Comparison of ENCODE assay signal across 8 cellular contexts in the genomic region with DNA sequence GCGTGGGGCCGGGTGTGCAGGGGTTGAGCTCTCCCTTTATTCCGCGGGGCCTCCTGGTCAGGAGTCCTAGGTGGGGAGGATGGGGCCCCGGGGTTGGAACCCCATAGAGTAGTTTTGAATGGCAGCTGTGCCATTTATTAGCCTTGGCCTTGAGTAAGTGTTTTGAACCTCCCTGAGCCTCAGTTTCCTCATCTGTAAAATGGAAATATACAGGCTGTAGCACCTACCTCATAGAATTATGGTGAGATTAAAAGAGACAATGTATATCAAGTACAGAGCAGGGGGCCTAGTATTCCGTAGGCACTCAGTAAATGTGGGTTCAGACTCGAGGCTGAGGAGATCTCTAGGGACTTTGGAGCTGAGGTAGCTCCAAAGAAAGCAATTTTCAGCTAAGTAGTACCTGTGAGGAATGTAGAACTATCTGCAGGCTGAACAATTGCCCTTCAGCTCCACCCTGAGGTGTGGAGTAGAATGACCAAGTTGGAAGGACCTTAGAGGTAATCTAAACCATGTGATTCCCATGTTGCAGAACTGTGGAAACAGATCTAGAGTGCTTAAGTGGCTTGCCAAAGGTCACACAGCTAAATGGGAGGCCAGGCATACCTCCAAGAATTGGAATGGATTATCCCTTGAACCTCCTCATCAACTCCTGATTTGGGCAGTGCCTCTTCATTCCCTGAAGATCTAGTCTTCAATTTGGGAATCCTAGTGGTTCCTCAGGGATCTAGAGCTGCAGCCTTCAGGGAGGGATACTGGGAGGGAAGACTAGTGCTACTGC. TPM values are rescaled to one million over a fixed set of nuclear protein-coding genes. Genes with fewer than 3 reads are reported as not detected.
A peak's percentile ranks its signal among the peaks of the same experiment; 100 is the strongest.
DNase-seq lines count a peak whose midpoint lies in the region; ATAC-seq and TF ChIP-seq lines count a peak whose summit lies in the region.

No MANE protein-coding gene starts in this region.

- H3K9me3 Mint-ChIP-seq in IgD-negative memory B cell (no peaks in the 10 kb centered on the region), brain (no peaks in the 10 kb centered on the region)
- no peaks in the 10 kb centered on the region for H3K9me3 Mint-ChIP-seq in stimulated activated memory B cell treated with anti-CD40 and anti-IgM and Interleukin-4, amounts not matched to agents 10 μg/mL and 1 μg/mL and 100 μg/mL, for 72 hours

- H3K4me3 ChIP-seq in GM08714 (ENCODE audit: low read length): peak overlapping the region; percentile 67

- H3K4me3 Mint-ChIP-seq in IgD-negative memory B cell (peak overlapping the region; percentile 91 to 99 (median 94)), brain (peak overlapping the region; percentile 81 to 92 (median 90))
- H3K4me3 Mint-ChIP-seq in stimulated activated memory B cell treated with anti-CD40 and anti-IgM and Interleukin-4, amounts not matched to agents 10 μg/mL and 1 μg/mL and 100 μg/mL, for 72 hours: peak overlapping the region; percentile 97

- H3K27ac Mint-ChIP-seq in IgD-negative memory B cell (peak overlapping the region; percentile 64 to 87 (median 71)), brain (peak overlapping the region in 1 of 5 experiments; percentile 66)
- peak overlapping the region; percentile 82 for H3K27ac Mint-ChIP-seq in stimulated activated memory B cell treated with anti-CD40 and anti-IgM and Interleukin-4, amounts not matched to agents 10 μg/mL and 1 μg/mL and 100 μg/mL, for 72 hours

- H3K27me3 Mint-ChIP-seq in IgD-negative memory B cell (no peaks in the 10 kb centered on the region), brain (no peaks in the 10 kb centered on the region)
- no peaks in the 10 kb centered on the region for H3K27me3 Mint-ChIP-seq in stimulated activated memory B cell treated with anti-CD40 and anti-IgM and Interleukin-4, amounts not matched to agents 10 μg/mL and 1 μg/mL and 100 μg/mL, for 72 hours

- H3K36me3 Mint-ChIP-seq in IgD-negative memory B cell: peaks cover 2% of the 10 kb centered on the region
- H3K36me3 Mint-ChIP-seq in brain: no peaks in the 10 kb centered on the region
- no peaks in the 10 kb centered on the region for H3K36me3 Mint-ChIP-seq in stimulated activated memory B cell treated with anti-CD40 and anti-IgM and Interleukin-4, amounts not matched to agents 10 μg/mL and 1 μg/mL and 100 μg/mL, for 72 hours

- DNase-seq in SHP77 (lab: John Stamatoyannopoulos, UW): peak; percentile 40 to 64
- peak; percentile 76 for DNase-seq in islet precursor cell
- no peak for DNase-seq in hippocampal formation (lab: John Stamatoyannopoulos, UW)

- ATAC-seq in GM21723 (IDR thresholded peaks at IDR 0.05; ENCODE audit: unreplicated experiment): peak; percentile 69
- ATAC-seq in stimulated activated memory B cell treated with anti-CD40 and anti-IgM and Interleukin-4, amounts not matched to agents 10 μg/mL and 1 μg/mL and 100 μg/mL, for 72 hours: peak; percentile 88

- H3K4me1 Mint-ChIP-seq in IgD-negative memory B cell: peaks cover 3 to 10% (median 7%) of the 10 kb centered on the region in 3 donors
- peaks cover 14% of the 10 kb centered on the region for H3K4me1 Mint-ChIP-seq in brain
- H3K4me1 Mint-ChIP-seq in stimulated activated memory B cell treated with anti-CD40 and anti-IgM and Interleukin-4, amounts not matched to agents 10 μg/mL and 1 μg/mL and 100 μg/mL, for 72 hours: peaks cover 21% of the 10 kb centered on the region

- TF ChIP-seq CTCF in brain (conservative IDR thresholded peaks at IDR 0.05): peak in 1 of 2 experiments; percentile 21

RNA-seq across cellular contexts. Expression of gene PGAP2, which starts 0.7 kb away (rescaled TPM):
- polyA plus RNA-seq in IgD-negative memory B cell (20.1 TPM), brain (ENCODE audit: insufficient read depth, low read depth, low replicate concordance) (16.0 TPM)

RNA-seq across cellular contexts. Expression of gene NUP98, which starts 11.7 kb away (rescaled TPM):
- polyA plus RNA-seq in IgD-negative memory B cell (34.0 TPM), brain (ENCODE audit: insufficient read depth, low read depth, low replicate concordance) (28.6 TPM)

RNA-seq across cellular contexts. Expression of gene RHOG, which starts 31.7 kb away (rescaled TPM):
- 199 TPM for polyA plus RNA-seq in IgD-negative memory B cell
- polyA plus RNA-seq in brain (ENCODE audit: insufficient read depth, low read depth, low replicate concordance): 84.3 TPM

RNA-seq across cellular contexts. Expression of gene STIM1, which starts 46.4 kb away (rescaled TPM):
- polyA plus RNA-seq in IgD-negative memory B cell (22.1 TPM), brain (ENCODE audit: insufficient read depth, low read depth, low replicate concordance) (34.4 TPM)

Comparison
In these comparisons a context has a peak if more than half of its experiments do, and no peak if none do; other contexts are left out.
1. DNase-seq: peak in SHP77 (2 of 2) and islet precursor cell (single experiment); none in hippocampal formation (0 of 2).
2. Peak in every context shown above with its lines, with median percentiles within 50 percentile points of each other: H3K4me3 Mint-ChIP-seq.